In the genomic region with DNA sequence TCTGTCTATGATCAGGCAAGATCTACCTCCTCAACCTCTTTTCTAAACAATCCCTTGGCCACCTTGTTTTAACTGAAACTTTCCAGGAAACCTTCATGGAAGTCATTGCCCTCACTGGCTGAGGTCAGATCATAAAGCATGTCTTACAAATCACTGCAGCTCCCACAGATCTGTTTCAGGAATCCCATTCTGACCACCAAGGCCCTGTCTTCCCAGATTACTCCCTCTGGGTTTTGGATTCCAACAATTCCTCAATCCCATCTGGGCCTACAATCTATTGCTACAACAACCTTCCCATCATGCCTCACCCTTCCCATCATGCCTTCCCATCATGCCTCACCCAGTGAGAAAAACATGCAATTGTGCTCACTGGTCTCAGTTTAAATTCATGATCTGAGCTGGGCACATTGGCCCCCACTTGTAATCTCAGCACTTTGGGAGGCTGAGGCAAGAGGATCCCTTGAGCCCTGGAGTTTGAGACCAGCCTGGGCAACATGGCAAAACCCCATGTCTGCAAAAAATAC, we compare ENCODE assay signal across 24 cellular contexts. TPM values are rescaled to one million over a fixed set of nuclear protein-coding genes. Genes with fewer than 3 reads are reported as not detected.
"Had no signal": no experiment of that assay in that cellular context is flagged by ENCODE, and none has a peak within 500 bp of the region (broad histone marks: within the 10 kb centered on the region; RNA-seq: fewer than 3 reads in every experiment).

No MANE protein-coding gene starts in this region.

- H3K36me3 ChIP-seq: brain microvascular endothelial cell, transverse colon had no signal

- H3K9me3 ChIP-seq: gastroesophageal sphincter, sigmoid colon, transverse colon had no signal

- DNase-seq: activated CD4-positive, alpha-beta T cell treated with anti-CD3 and anti-CD28 coated beads for 1 hour; activated CD4-positive, alpha-beta T cell treated with anti-CD3 and anti-CD28 coated beads, Interleukin-2, amount 50 U/mL, for 1 hour; activated CD8-positive, alpha-beta T cell treated with anti-CD3 and anti-CD28 coated beads, Interleukin-2, amount 10 ng/mL, durations not matched to agents 7 days and 5 days; activated gamma-delta T cell; aorta; brain microvascular endothelial cell; caudate nucleus; effector CD8-positive, alpha-beta T cell; erythroblast; head of caudate nucleus; islet precursor cell; left cardiac atrium; nephron progenitor cell; retina; sigmoid colon; stimulated activated CD4-positive, alpha-beta T cell treated with anti-CD3 and anti-CD28 coated beads, Interleukin-2, amount 100 ng/mL, for 48 hours; stimulated activated CD8-positive, alpha-beta memory T cell treated with anti-CD3 and anti-CD28 coated beads, Interleukin-4, amount 100 ng/mL, for 48 hours; stimulated activated naive B cell treated with anti-CD40 and anti-IgM and Interleukin-4, amounts not matched to agents 10 μg/mL and 1 μg/mL and 100 μg/mL, for 72 hours; T-helper 2 cell; transverse colon had no signal

- H3K4me3 ChIP-seq: gastroesophageal sphincter, sigmoid colon, transverse colon had no signal

- H3K27ac ChIP-seq: brain microvascular endothelial cell, gastroesophageal sphincter, sigmoid colon, transverse colon, VCaP had no signal

- H3K27me3 ChIP-seq: brain microvascular endothelial cell, gastroesophageal sphincter, sigmoid colon, transverse colon had no signal

- H3K4me1 ChIP-seq: gastroesophageal sphincter, sigmoid colon, transverse colon had no signal

RNA-seq across cellular contexts. Expression of gene ADAMTS15, which starts 15.9 kb away (rescaled TPM):
- total RNA-seq: activated T-helper 1 cell treated with anti-CD3 and anti-CD28 coated beads, Interleukin-12 subunit alpha, Interleukin-12 subunit beta, Interleukin-2, Interleukin-4 antibody, amounts not matched to agents 30 ng/mL and 10 ng/mL and 1 ng/mL, durations not matched to agents 14 hours and 24 hours and 36 hours; mononuclear cell had no signal

RNA-seq across cellular contexts. Expression of gene ADAMTS8, which starts 35.9 kb away (rescaled TPM):
- total RNA-seq: activated CD8-positive, alpha-beta T cell treated with anti-CD3 and anti-CD28 coated beads, Interleukin-2, amount 10 ng/mL, durations not matched to agents 7 days and 5 days; activated T-helper 1 cell treated with anti-CD3 and anti-CD28 coated beads, Interleukin-12 subunit alpha, Interleukin-12 subunit beta, Interleukin-2, Interleukin-4 antibody, amounts not matched to agents 30 ng/mL and 10 ng/mL and 1 ng/mL, durations not matched to agents 14 hours and 24 hours and 36 hours; mononuclear cell had no signal
